ENCODE assay signal across 10 cellular contexts in genomic region chr11:93623179-93623578, GRCh38. TPM values are rescaled to one million over a fixed set of nuclear protein-coding genes. Genes with fewer than 3 reads are reported as not detected.
A peak's percentile ranks its signal among the peaks of the same experiment; 100 is the strongest.
DNase-seq lines count a peak whose midpoint lies in the region; ATAC-seq and TF ChIP-seq lines count a peak whose summit lies in the region.
"Had no signal": no experiment of that assay in that cellular context is flagged by ENCODE, and none has a peak within 500 bp of the region (broad histone marks: within the 10 kb centered on the region; RNA-seq: fewer than 3 reads in every experiment).

No MANE protein-coding gene starts in this region.

- H3K4me3 ChIP-seq in body of pancreas (no peak overlapping the region), smooth muscle cell (no peak overlapping the region)
- H3K4me3 ChIP-seq: thoracic aorta had no signal

- WGBS in body of pancreas, 2 donors, result 5 to 22% methylated on average over 1 of the region's 1 CpG
- WGBS in smooth muscle cell (ENCODE audit: low lambda C conversion rate), result 25% methylated on average over 1 of the region's 1 CpG

- H3K4me1 ChIP-seq in body of pancreas (peaks cover 9% of the 10 kb centered on the region), smooth muscle cell (ENCODE audit: low read depth) (peaks cover 5% of the 10 kb centered on the region)

- no peak overlapping the region for H2AFZ ChIP-seq in smooth muscle cell (ENCODE audit: low read depth)

- H3K9me3 ChIP-seq in body of pancreas (no peaks in the 10 kb centered on the region), smooth muscle cell (replicated peaks; ENCODE audit: low read depth) (no peaks in the 10 kb centered on the region)
- H3K9me3 ChIP-seq: Caco-2, thoracic aorta had no signal

- ATAC-seq in GM21367 (IDR thresholded peaks at IDR 0.05; ENCODE audit: unreplicated experiment) (peak; percentile 93), HG03342 (IDR thresholded peaks at IDR 0.05; ENCODE audit: unreplicated experiment) (peak; percentile 93), body of pancreas (peak; percentile 30)

- no peaks in the 10 kb centered on the region for H3K79me2 ChIP-seq in smooth muscle cell (ENCODE audit: low read depth)

- peak overlapping the region in 1 of 4 donors; percentile 12 for H3K27ac ChIP-seq in body of pancreas
- H3K27ac ChIP-seq in smooth muscle cell (ENCODE audit: low read depth), result no peak overlapping the region
- H3K27ac ChIP-seq: thoracic aorta had no signal

- TF ChIP-seq CTCF in body of pancreas (IDR thresholded peaks at IDR 0.05), result no peak
- TF ChIP-seq CTCF in smooth muscle cell (IDR thresholded peaks at IDR 0.05; ENCODE audit: borderline replicate concordance, insufficient read depth, poor library complexity, severe bottlenecking), result no peak

- TF ChIP-seq POLR2A in body of pancreas (IDR thresholded peaks at IDR 0.05), result no peak

- no peak overlapping the region for H3K9ac ChIP-seq in smooth muscle cell (ENCODE audit: low read depth)

- H3K27me3 ChIP-seq in body of pancreas (no peaks in the 10 kb centered on the region), smooth muscle cell (ENCODE audit: low read depth) (no peaks in the 10 kb centered on the region)

- H3F3A ChIP-seq in smooth muscle cell (ENCODE audit: low read depth), result no peaks in the 10 kb centered on the region

- DNase-seq in GM04503 (ENCODE audit: low read depth) (peak; percentile 4), body of pancreas (peak in 1 of 4 donors; percentile 26), NCI-H1105 treated with DMSO at 0.1 percent for 48 hours (lab: John Stamatoyannopoulos, UW) (no peak), CD1c-positive myeloid dendritic cell (ENCODE audit: extremely low spot score) (no peak), posterior vena cava (ENCODE audit: low spot score) (no peak), smooth muscle cell (lab: John Stamatoyannopoulos, UW; ENCODE audit: unreplicated experiment) (no peak)
- DNase-seq: Caco-2 had no signal

- no peak overlapping the region for H3K4me2 ChIP-seq in smooth muscle cell

- H4K20me1 ChIP-seq in smooth muscle cell (ENCODE audit: low read depth), result no peaks in the 10 kb centered on the region

- intact Hi-C loops in body of pancreas (cut with DNase I) (no loop called here), posterior vena cava (cut with DNase I) (no loop called here)

- H3K36me3 ChIP-seq in body of pancreas (replicated peaks in 1 of 2; ENCODE audit: insufficient read depth in 1 of 2, low read depth in 2 of 2), result no peaks in the 10 kb centered on the region
- no peaks in the 10 kb centered on the region for H3K36me3 ChIP-seq in smooth muscle cell (ENCODE audit: low read depth)
- H3K36me3 ChIP-seq: thoracic aorta had no signal

RNA-seq across cellular contexts. Expression of gene CEP295, which starts 38.3 kb away (rescaled TPM):
- total RNA-seq in body of pancreas, result 10 to 100 TPM in 1 of 2 donors, 1 to 10 TPM in 1; 8.3 to 11.2 TPM
- total RNA-seq in posterior vena cava, result 1 to 10 TPM; 8.0 to 9.1 TPM
- total RNA-seq in smooth muscle cell, result 17.3 and 23.3 TPM in 2 replicates
- 2.7 and 3.5 TPM in 2 replicates for polyA plus RNA-seq in smooth muscle cell

Comparison
In these comparisons a context has a peak if more than half of its experiments do, and no peak if none do; other contexts are left out.
1. ATAC-seq: peak in every context shown above with its lines; median percentile 93 in GM21367; 93 in HG03342; 30 in body of pancreas.